ENCODE assay signal across 1 cellular context in the genomic region with DNA sequence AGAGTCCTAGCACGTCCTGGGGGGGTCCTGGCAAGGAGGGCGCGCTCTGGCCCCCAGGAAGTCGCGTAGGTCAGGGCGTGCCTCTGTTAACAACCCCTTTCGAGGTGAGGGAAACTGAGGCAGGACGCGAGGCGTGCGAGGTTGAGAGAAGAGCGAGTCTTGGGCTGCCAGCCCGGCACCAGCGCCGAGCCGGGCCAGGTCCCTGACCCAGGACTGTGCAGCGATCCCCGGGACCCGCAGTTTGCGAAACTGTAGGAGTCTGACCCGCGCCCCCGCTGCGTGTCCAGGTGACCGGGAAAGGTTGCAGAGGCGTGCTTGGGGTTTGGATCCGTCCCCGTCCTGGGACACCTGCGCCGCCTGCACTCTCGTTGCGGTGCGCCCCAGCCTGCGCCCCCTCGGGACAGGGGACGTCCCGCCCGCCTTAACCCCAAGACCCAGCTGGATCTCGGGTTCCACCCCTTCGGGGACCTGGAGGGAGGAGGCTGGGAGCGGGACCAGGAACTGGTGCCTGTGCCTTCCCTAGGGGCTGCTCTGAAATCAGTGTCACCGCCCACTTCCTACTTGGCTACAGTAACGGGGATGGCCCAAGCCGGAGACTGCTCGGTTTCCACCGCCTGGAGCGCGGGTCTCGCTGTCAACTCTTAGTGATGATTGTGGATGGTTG.
TF ChIP-seq lines count a peak whose summit lies in the region.

No MANE protein-coding gene starts in this region.

TF ChIP-seq in K562, 482 proteins besides CTCF, POLR2A, EP300 and RAD21 (continued from another document and continues in another):
- TF ChIP-seq, protein P1, sequence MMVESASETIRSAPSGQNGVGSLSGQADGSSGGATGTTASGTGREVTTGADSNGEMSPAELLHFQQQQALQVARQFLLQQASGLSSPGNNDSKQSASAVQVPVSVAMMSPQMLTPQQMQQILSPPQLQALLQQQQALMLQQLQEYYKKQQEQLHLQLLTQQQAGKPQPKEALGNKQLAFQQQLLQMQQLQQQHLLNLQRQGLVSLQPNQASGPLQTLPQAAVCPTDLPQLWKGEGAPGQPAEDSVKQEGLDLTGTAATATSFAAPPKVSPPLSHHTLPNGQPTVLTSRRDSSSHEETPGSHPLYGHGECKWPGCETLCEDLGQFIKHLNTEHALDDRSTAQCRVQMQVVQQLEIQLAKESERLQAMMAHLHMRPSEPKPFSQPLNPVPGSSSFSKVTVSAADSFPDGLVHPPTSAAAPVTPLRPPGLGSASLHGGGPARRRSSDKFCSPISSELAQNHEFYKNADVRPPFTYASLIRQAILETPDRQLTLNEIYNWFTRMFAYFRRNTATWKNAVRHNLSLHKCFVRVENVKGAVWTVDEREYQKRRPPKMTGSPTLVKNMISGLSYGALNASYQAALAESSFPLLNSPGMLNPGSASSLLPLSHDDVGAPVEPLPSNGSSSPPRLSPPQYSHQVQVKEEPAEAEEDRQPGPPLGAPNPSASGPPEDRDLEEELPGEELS (CRISPR knock-in tag; IDR thresholded peaks at IDR 0.05; ENCODE audit: borderline replicate concordance) = no peak
- TF ChIP-seq EZH2 (IDR thresholded peaks at IDR 0.05; ENCODE audit: borderline replicate concordance, low read depth, low read length) = no peak
- TF ChIP-seq IFI16 (CRISPR knock-in tag; IDR thresholded peaks at IDR 0.05) = no peak
- TF ChIP-seq MAZ (CRISPR knock-in tag; conservative IDR thresholded peaks at IDR 0.05 in 1 of 2, IDR thresholded peaks at IDR 0.05 in 1 of 2) = peak in 1 of 2 experiments; percentile 29; a peak in 2 of 4 replicates
- 0 out of 2 replicates have a peak, but pooled peaks have one; percentile 39 for TF ChIP-seq ZNF76 (CRISPR knock-in tag; IDR thresholded peaks at IDR 0.05; ENCODE audit: borderline replicate concordance)
- peak; percentile 55; the same call in 1 of the 2 replicates for TF ChIP-seq ERF (CRISPR knock-in tag; IDR thresholded peaks at IDR 0.05)
- TF ChIP-seq, protein P2, sequence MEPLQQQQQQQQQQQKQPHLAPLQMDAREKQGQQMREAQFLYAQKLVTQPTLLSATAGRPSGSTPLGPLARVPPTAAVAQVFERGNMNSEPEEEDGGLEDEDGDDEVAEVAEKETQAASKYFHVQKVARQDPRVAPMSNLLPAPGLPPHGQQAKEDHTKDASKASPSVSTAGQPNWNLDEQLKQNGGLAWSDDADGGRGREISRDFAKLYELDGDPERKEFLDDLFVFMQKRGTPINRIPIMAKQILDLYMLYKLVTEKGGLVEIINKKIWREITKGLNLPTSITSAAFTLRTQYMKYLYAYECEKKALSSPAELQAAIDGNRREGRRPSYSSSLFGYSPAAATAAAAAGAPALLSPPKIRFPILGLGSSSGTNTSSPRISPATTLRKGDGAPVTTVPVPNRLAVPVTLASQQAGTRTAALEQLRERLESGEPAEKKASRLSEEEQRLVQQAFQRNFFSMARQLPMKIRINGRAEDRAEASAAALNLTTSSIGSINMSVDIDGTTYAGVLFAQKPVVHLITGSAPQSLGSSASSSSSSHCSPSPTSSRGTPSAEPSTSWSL (CRISPR knock-in tag; IDR thresholded peaks at IDR 0.05; ENCODE audit: borderline replicate concordance) = peak; percentile 18; the same call in 1 of the 2 replicates
- no peak for TF ChIP-seq ZNF316 (IDR thresholded peaks at IDR 0.05)
- no peak for TF ChIP-seq ZNF551 (CRISPR knock-in tag; IDR thresholded peaks at IDR 0.05)
- TF ChIP-seq, protein P3, sequence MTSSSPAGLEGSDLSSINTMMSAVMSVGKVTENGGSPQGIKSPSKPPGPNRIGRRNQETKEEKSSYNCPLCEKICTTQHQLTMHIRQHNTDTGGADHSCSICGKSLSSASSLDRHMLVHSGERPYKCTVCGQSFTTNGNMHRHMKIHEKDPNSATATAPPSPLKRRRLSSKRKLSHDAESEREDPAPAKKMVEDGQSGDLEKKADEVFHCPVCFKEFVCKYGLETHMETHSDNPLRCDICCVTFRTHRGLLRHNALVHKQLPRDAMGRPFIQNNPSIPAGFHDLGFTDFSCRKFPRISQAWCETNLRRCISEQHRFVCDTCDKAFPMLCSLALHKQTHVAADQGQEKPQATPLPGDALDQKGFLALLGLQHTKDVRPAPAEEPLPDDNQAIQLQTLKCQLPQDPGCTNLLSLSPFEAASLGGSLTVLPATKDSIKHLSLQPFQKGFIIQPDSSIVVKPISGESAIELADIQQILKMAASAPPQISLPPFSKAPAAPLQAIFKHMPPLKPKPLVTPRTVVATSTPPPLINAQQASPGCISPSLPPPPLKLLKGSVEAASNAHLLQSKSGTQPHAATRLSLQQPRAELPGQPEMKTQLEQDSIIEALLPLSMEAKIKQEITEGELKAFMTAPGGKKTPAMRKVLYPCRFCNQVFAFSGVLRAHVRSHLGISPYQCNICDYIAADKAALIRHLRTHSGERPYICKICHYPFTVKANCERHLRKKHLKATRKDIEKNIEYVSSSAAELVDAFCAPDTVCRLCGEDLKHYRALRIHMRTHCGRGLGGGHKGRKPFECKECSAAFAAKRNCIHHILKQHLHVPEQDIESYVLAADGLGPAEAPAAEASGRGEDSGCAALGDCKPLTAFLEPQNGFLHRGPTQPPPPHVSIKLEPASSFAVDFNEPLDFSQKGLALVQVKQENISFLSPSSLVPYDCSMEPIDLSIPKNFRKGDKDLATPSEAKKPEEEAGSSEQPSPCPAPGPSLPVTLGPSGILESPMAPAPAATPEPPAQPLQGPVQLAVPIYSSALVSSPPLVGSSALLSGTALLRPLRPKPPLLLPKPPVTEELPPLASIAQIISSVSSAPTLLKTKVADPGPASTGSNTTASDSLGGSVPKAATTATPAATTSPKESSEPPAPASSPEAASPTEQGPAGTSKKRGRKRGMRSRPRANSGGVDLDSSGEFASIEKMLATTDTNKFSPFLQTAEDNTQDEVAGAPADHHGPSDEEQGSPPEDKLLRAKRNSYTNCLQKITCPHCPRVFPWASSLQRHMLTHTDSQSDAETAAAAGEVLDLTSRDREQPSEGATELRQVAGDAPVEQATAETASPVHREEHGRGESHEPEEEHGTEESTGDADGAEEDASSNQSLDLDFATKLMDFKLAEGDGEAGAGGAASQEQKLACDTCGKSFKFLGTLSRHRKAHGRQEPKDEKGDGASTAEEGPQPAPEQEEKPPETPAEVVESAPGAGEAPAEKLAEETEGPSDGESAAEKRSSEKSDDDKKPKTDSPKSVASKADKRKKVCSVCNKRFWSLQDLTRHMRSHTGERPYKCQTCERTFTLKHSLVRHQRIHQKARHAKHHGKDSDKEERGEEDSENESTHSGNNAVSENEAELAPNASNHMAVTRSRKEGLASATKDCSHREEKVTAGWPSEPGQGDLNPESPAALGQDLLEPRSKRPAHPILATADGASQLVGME (CRISPR knock-in tag; IDR thresholded peaks at IDR 0.05) = no peak
- TF ChIP-seq RFX7 (CRISPR knock-in tag; IDR thresholded peaks at IDR 0.05) = no peak
- no peak for TF ChIP-seq HIVEP1 (CRISPR knock-in tag; IDR thresholded peaks at IDR 0.05)
- 0 out of 2 replicates have a peak, but pooled peaks have one; percentile 22 for TF ChIP-seq NR4A1 (CRISPR knock-in tag; IDR thresholded peaks at IDR 0.05)
- no peak for TF ChIP-seq NR4A1 (tag; IDR thresholded peaks at IDR 0.05)
- TF ChIP-seq, protein P4, sequence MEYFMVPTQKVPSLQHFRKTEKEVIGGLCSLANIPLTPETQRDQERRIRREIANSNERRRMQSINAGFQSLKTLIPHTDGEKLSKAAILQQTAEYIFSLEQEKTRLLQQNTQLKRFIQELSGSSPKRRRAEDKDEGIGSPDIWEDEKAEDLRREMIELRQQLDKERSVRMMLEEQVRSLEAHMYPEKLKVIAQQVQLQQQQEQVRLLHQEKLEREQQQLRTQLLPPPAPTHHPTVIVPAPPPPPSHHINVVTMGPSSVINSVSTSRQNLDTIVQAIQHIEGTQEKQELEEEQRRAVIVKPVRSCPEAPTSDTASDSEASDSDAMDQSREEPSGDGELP (CRISPR knock-in tag; IDR thresholded peaks at IDR 0.05; ENCODE audit: borderline replicate concordance) = peak; percentile 19; the same call in 1 of the 2 replicates
- no peak for TF ChIP-seq ZNF696 (CRISPR knock-in tag; conservative IDR thresholded peaks at IDR 0.05)
- TF ChIP-seq, protein P5, sequence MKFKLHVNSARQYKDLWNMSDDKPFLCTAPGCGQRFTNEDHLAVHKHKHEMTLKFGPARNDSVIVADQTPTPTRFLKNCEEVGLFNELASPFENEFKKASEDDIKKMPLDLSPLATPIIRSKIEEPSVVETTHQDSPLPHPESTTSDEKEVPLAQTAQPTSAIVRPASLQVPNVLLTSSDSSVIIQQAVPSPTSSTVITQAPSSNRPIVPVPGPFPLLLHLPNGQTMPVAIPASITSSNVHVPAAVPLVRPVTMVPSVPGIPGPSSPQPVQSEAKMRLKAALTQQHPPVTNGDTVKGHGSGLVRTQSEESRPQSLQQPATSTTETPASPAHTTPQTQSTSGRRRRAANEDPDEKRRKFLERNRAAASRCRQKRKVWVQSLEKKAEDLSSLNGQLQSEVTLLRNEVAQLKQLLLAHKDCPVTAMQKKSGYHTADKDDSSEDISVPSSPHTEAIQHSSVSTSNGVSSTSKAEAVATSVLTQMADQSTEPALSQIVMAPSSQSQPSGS (CRISPR knock-in tag; IDR thresholded peaks at IDR 0.05) = no peak
- 0 out of 2 replicates have a peak, but pooled peaks have one; percentile 50 for TF ChIP-seq ZBTB17 (CRISPR knock-in tag; IDR thresholded peaks at IDR 0.05)
- no peak for TF ChIP-seq U2AF1 (optimal IDR thresholded peaks at IDR 0.05; ENCODE audit: low read depth, low read length)
- no peak for TF ChIP-seq HNRNPK (IDR thresholded peaks at IDR 0.05; ENCODE audit: low read depth, low read length, poor library complexity, severe bottlenecking)
- TF ChIP-seq, protein P6, sequence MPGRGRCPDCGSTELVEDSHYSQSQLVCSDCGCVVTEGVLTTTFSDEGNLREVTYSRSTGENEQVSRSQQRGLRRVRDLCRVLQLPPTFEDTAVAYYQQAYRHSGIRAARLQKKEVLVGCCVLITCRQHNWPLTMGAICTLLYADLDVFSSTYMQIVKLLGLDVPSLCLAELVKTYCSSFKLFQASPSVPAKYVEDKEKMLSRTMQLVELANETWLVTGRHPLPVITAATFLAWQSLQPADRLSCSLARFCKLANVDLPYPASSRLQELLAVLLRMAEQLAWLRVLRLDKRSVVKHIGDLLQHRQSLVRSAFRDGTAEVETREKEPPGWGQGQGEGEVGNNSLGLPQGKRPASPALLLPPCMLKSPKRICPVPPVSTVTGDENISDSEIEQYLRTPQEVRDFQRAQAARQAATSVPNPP (IDR thresholded peaks at IDR 0.05; ENCODE audit: borderline replicate concordance, insufficient read depth, insufficient read length) = no peak
- TF ChIP-seq, protein P7, sequence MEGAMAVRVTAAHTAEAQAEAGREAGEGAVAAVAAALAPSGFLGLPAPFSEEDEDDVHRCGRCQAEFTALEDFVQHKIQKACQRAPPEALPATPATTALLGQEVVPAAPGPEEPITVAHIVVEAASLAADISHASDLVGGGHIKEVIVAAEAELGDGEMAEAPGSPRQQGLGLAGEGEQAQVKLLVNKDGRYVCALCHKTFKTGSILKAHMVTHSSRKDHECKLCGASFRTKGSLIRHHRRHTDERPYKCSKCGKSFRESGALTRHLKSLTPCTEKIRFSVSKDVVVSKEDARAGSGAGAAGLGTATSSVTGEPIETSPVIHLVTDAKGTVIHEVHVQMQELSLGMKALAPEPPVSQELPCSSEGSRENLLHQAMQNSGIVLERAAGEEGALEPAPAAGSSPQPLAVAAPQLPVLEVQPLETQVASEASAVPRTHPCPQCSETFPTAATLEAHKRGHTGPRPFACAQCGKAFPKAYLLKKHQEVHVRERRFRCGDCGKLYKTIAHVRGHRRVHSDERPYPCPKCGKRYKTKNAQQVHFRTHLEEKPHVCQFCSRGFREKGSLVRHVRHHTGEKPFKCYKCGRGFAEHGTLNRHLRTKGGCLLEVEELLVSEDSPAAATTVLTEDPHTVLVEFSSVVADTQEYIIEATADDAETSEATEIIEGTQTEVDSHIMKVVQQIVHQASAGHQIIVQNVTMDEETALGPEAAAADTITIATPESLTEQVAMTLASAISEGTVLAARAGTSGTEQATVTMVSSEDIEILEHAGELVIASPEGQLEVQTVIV (CRISPR knock-in tag; IDR thresholded peaks at IDR 0.05; ENCODE audit: borderline replicate concordance) = no peak
